ENCODE assay signal across 27 cellular contexts in genomic region chr3:139607981-139608380, GRCh38.
DNase-seq lines count a peak whose midpoint lies in the region; ATAC-seq, FAIRE-seq and TF ChIP-seq lines count a peak whose summit lies in the region.
"Had no signal": no experiment of that assay in that cellular context is flagged by ENCODE, and none has a peak within 500 bp of the region (broad histone marks: within the 10 kb centered on the region; RNA-seq: fewer than 3 reads in every experiment).

No MANE protein-coding gene starts in this region.

- no peak overlapping the region for H2BK120ac ChIP-seq in H9 (ENCODE audit: low read depth, low read length, poor library complexity, severe bottlenecking)

- ATAC-seq in GM23338 (peak; percentile 78), WTC11 (peak; percentile 83), GM19023 (IDR thresholded peaks at IDR 0.05; ENCODE audit: unreplicated experiment) (no peak)
- ATAC-seq: GM12878 had no signal

- no peaks in the 10 kb centered on the region for H3K27me3 Mint-ChIP-seq in GM23338 (ENCODE audit: insufficient read depth, low read depth, poor library complexity)
- no peaks in the 10 kb centered on the region for H3K27me3 Mint-ChIP-seq in H9 (ENCODE audit: low read depth)
- no peaks in the 10 kb centered on the region for H3K27me3 Mint-ChIP-seq in WTC11 (ENCODE audit: low read depth)
- no peaks in the 10 kb centered on the region for H3K27me3 Mint-ChIP-seq in endodermal cell (ENCODE audit: insufficient read depth)
- H3K27me3 Mint-ChIP-seq: CD4-positive, alpha-beta memory T cell; CD8-positive, alpha-beta memory T cell had no signal

- no peak overlapping the region for H2BK12ac ChIP-seq in H9 (ENCODE audit: insufficient read length, low read depth, low read length)

- no peaks in the 10 kb centered on the region for H3K36me3 Mint-ChIP-seq in GM23338 (ENCODE audit: low read depth)
- no peaks in the 10 kb centered on the region for H3K36me3 Mint-ChIP-seq in H9 (ENCODE audit: insufficient read depth in 1 of 3, low read depth in 3 of 3)
- H3K36me3 Mint-ChIP-seq in WTC11 = no peaks in the 10 kb centered on the region
- no peaks in the 10 kb centered on the region for H3K36me3 Mint-ChIP-seq in endodermal cell (ENCODE audit: low read depth)
- H3K36me3 Mint-ChIP-seq: CD14-positive monocyte; CD4-positive, alpha-beta memory T cell; CD4-positive, CD25-positive, alpha-beta regulatory T cell; CD8-positive, alpha-beta memory T cell had no signal

- H3K27ac ChIP-seq in GM23338 (ENCODE audit: low read depth) = no peak overlapping the region
- H3K27ac ChIP-seq in H9 (ENCODE audit: insufficient read length, low read depth, low read length) = no peak overlapping the region
- H3K27ac ChIP-seq in endodermal cell (ENCODE audit: low read depth, low read length) = peak overlapping the region; percentile 16
- H3K27ac ChIP-seq: BLaER1 had no signal

- H3K23ac ChIP-seq in H9 (ENCODE audit: insufficient read length, low read depth, low read length) = no peak overlapping the region

- no peak for TF ChIP-seq POLR2A in GM12891 (IDR thresholded peaks at IDR 0.05; ENCODE audit: low read depth, low read length)

- FAIRE-seq in GM12891 (lab: Jason Lieb, UNC) = no peak
- FAIRE-seq: A204.1, GM12878 had no signal

- H3K79me2 ChIP-seq in GM23338 (replicated peaks; ENCODE audit: insufficient read depth) (no peaks in the 10 kb centered on the region), H9 (ENCODE audit: insufficient read depth, low read length) (no peaks in the 10 kb centered on the region)

- peaks cover 17% of the 10 kb centered on the region for H3K4me1 Mint-ChIP-seq in GM23338
- H3K4me1 Mint-ChIP-seq in H9 = peaks cover 14 to 20% of the 10 kb centered on the region in 2 experiments
- peaks cover 17% of the 10 kb centered on the region for H3K4me1 Mint-ChIP-seq in WTC11
- no peaks in the 10 kb centered on the region for H3K4me1 Mint-ChIP-seq in endodermal cell
- H3K4me1 Mint-ChIP-seq: CD4-positive, alpha-beta memory T cell; CD4-positive, CD25-positive, alpha-beta regulatory T cell; CD8-positive, alpha-beta memory T cell had no signal

- H3F3A ChIP-seq in GM23338 (replicated peaks; ENCODE audit: low read depth) = no peaks in the 10 kb centered on the region

- H3K4ac ChIP-seq in H9 (ENCODE audit: low read depth, low read length) = no peak overlapping the region

- H2AK5ac ChIP-seq in H9 (ENCODE audit: insufficient read length, low read length) = no peak overlapping the region

- CTCF ChIA-PET in WTC11 (lab: Charles Lee) = interaction anchor here (1.0 kb wide), 1 partner anchor 22 kb away, joined by 3 read pairs; no protein-coding TSS in a partner anchor

- no peaks in the 10 kb centered on the region for H3K9me2 ChIP-seq in GM23338 (ENCODE audit: insufficient read depth)

- H3K9me3 ChIP-seq in H9 (ENCODE audit: control insufficient read depth, low read depth, low read length) (no peaks in the 10 kb centered on the region), endodermal cell (ENCODE audit: control insufficient read depth, low read length) (no peaks in the 10 kb centered on the region)
- H3K9me3 ChIP-seq: BE2C, BLaER1 had no signal

- H3K14ac ChIP-seq in H9 (ENCODE audit: insufficient read depth, low read length) = no peak overlapping the region

- no peak overlapping the region for H4K8ac ChIP-seq in H9 (replicated peaks; ENCODE audit: insufficient read length, low read depth, low read length)

- H3K56ac ChIP-seq in H9 (ENCODE audit: insufficient read length, low read depth, low read length) = no peak overlapping the region

- H3T11ph ChIP-seq in H9 (ENCODE audit: low read length) = no peak overlapping the region

- H3K36me3 ChIP-seq in GM23338 (ENCODE audit: insufficient read depth) = no peaks in the 10 kb centered on the region
- no peaks in the 10 kb centered on the region for H3K36me3 ChIP-seq in endodermal cell (ENCODE audit: control insufficient read depth, insufficient read depth, low read length)
- H3K36me3 ChIP-seq: BE2C, BLaER1 had no signal

- H3K27me3 ChIP-seq in GM23338 (ENCODE audit: insufficient read depth) (no peaks in the 10 kb centered on the region), H9 (ENCODE audit: insufficient read depth, low read length) (no peaks in the 10 kb centered on the region; the same call in 1 of the 2 replicates), endodermal cell (ENCODE audit: control insufficient read depth, insufficient read depth, low read length, poor library complexity, severe bottlenecking) (no peaks in the 10 kb centered on the region)
- H3K27me3 ChIP-seq: BE2C, BLaER1 had no signal

- no peak overlapping the region for H3K4me3 ChIP-seq in GM23338
- no peak overlapping the region for H3K4me3 ChIP-seq in endodermal cell (ENCODE audit: low read length)
- H3K4me3 ChIP-seq: BLaER1, GM12878 had no signal

- H2AFZ ChIP-seq in GM23338 (no peak overlapping the region), H9 (ENCODE audit: low read length) (no peak overlapping the region)

- DNase-seq in GM23338 (ENCODE audit: low spot score) = peak; percentile 29
- peak; percentile 37 for DNase-seq in H9
- no peak for DNase-seq in WTC11 (ENCODE audit: low spot score)
- no peak for DNase-seq in endodermal cell
- DNase-seq in activated naive CD4-positive, alpha-beta T cell treated with anti-CD3 and anti-CD28 coated beads, Interleukin-2, amount 50 U/mL, for 16 hours = no peak
- no peak for DNase-seq in GM12891 (ENCODE audit: insufficient read length, low spot score)
- no peak for DNase-seq in HT-29 (ENCODE audit: low spot score)
- DNase-seq: 8988T; ACHN; BE2C; C1 segment of cervical spinal cord; CD4-positive, alpha-beta memory T cell; CD4-positive, CD25-positive, alpha-beta regulatory T cell; CD8-positive, alpha-beta memory T cell; COR-L47; DMS 273 treated with DMSO at 0.1 percent for 48 hours; DMS153; DMS53; DMS79; DND-41; EL; GDM1 had no signal

- H2BK15ac ChIP-seq in H9 (ENCODE audit: low read depth, low read length) = no peak overlapping the region

- no peak overlapping the region for H2BK5ac ChIP-seq in H9 (ENCODE audit: insufficient read length, low read length)

- no peaks in the 10 kb centered on the region for H3K79me1 ChIP-seq in H9 (ENCODE audit: insufficient read depth, low read depth, low read length, poor library complexity, severe bottlenecking)

- WGBS in H9 (ENCODE audit: extremely low coverage, insufficient read length, low lambda C conversion rate) = no CpG with 5 or more reads among the region's 3 CpGs
- 76 to 86% methylated on average over 1 to 3 of the region's 3 CpGs for WGBS in endodermal cell (ENCODE audit: insufficient coverage in 1 of 2, insufficient read length in 1 of 2), 2 experiments

- no peak overlapping the region; the same call in 1 of the 2 replicates for H3K27ac Mint-ChIP-seq in GM23338
- H3K27ac Mint-ChIP-seq in H9 = peak overlapping the region in 1 of 3 experiments; percentile 29; a peak in 1 of 7 replicates
- no peak overlapping the region for H3K27ac Mint-ChIP-seq in WTC11
- no peak overlapping the region for H3K27ac Mint-ChIP-seq in endodermal cell
- H3K27ac Mint-ChIP-seq: CD4-positive, alpha-beta memory T cell; CD4-positive, CD25-positive, alpha-beta regulatory T cell; CD8-positive, alpha-beta memory T cell had no signal

- H4K20me1 ChIP-seq in GM23338 (replicated peaks; ENCODE audit: insufficient read depth) = no peaks in the 10 kb centered on the region
- H4K20me1 ChIP-seq in H9 (ENCODE audit: control insufficient read depth, insufficient read depth, insufficient read length) = no peaks in the 10 kb centered on the region
- H4K20me1 ChIP-seq: BLaER1 had no signal

- H3K4me1 ChIP-seq in GM23338 (ENCODE audit: insufficient read depth) (0 out of 2 replicates have a peak, but pooled peaks cover 8% of the 10 kb centered on the region), H9 (ENCODE audit: insufficient read depth, low read length) (no peaks in the 10 kb centered on the region; the same call in 1 of the 2 replicates), endodermal cell (ENCODE audit: control insufficient read depth, insufficient read depth, low read length) (no peaks in the 10 kb centered on the region)
- H3K4me1 ChIP-seq: BE2C, BLaER1 had no signal

- no peak overlapping the region for H3K4me3 Mint-ChIP-seq in GM23338
- H3K4me3 Mint-ChIP-seq in H9 = no peak overlapping the region
- no peak overlapping the region for H3K4me3 Mint-ChIP-seq in WTC11
- H3K4me3 Mint-ChIP-seq in endodermal cell = no peak overlapping the region
- H3K4me3 Mint-ChIP-seq: CD14-positive monocyte; CD4-positive, alpha-beta memory T cell; CD4-positive, CD25-positive, alpha-beta regulatory T cell; CD8-positive, alpha-beta memory T cell had no signal

- POLR2A ChIA-PET in WTC11 (lab: Charles Lee) = no interaction called here

- H3K9ac ChIP-seq in H9 (ENCODE audit: extremely low read depth, insufficient read length, low read length) (no peak overlapping the region), endodermal cell (ENCODE audit: extremely low read depth, low read length, poor library complexity, severe bottlenecking) (no peak overlapping the region)
- H3K9ac ChIP-seq: BLaER1 had no signal

- H2BK20ac ChIP-seq in H9 (ENCODE audit: low read depth, low read length, poor library complexity, severe bottlenecking) = no peak overlapping the region

- H3K23me2 ChIP-seq in H9 (ENCODE audit: insufficient read length, low read depth, low read length, poor library complexity, severe bottlenecking) = no peaks in the 10 kb centered on the region

- no peak overlapping the region for H4K5ac ChIP-seq in H9 (ENCODE audit: insufficient read length, low read depth, low read length)

- H3K4me2 ChIP-seq in GM23338 = no peak overlapping the region
- no peak overlapping the region for H3K4me2 ChIP-seq in H9 (ENCODE audit: insufficient read depth, insufficient read length, low read length)
- H3K4me2 ChIP-seq: BLaER1 had no signal

- TF ChIP-seq CTCF in GM23338 (conservative IDR thresholded peaks at IDR 0.05; ENCODE audit: low read depth in 2 of 2) = no peak
- TF ChIP-seq CTCF in H9 (conservative IDR thresholded peaks at IDR 0.05) = no peak
- no peak for TF ChIP-seq CTCF in WTC11 (IDR thresholded peaks at IDR 0.05)
- no peak for TF ChIP-seq CTCF in endodermal cell (conservative IDR thresholded peaks at IDR 0.05)

- no peak overlapping the region for H4K91ac ChIP-seq in H9 (ENCODE audit: insufficient read length, low read depth, low read length)

- H3K9me3 Mint-ChIP-seq in GM23338 (no peaks in the 10 kb centered on the region; the same call in 2 of the 3 replicates), H9 (no peaks in the 10 kb centered on the region), WTC11 (no peaks in the 10 kb centered on the region), endodermal cell (no peaks in the 10 kb centered on the region)
- H3K9me3 Mint-ChIP-seq: CD14-positive monocyte had no signal

- no peak overlapping the region for H3K18ac ChIP-seq in H9 (ENCODE audit: insufficient read length, low read depth, low read length)

TF ChIP-seq in WTC11, 78 proteins besides CTCF, POLR2A, EP300 and RAD21 (continues in another document):
- no peak for TF ChIP-seq SMAD4 (CRISPR knock-in tag; IDR thresholded peaks at IDR 0.05)

TF ChIP-seq in GM12891, 5 proteins besides CTCF, POLR2A, EP300 and RAD21:
- TF ChIP-seq PAX5 (IDR thresholded peaks at IDR 0.05; ENCODE audit: insufficient read depth, low read length, severe bottlenecking) (no peak), POLR2AphosphoS5 (IDR thresholded peaks at IDR 0.05; ENCODE audit: low read depth, low read length) (no peak), TAF1 (IDR thresholded peaks at IDR 0.05; ENCODE audit: low read depth, low read length) (no peak), POU2F2 (IDR thresholded peaks at IDR 0.05; ENCODE audit: low read depth, low read length) (no peak), SPI1 (IDR thresholded peaks at IDR 0.05; ENCODE audit: low read depth, low read length) (no peak)
TF ChIP-seq in GM12891: peak in this region for 0.

Comparison
In these comparisons a context has a peak if more than half of its experiments do, and no peak if none do; other contexts are left out.
1. DNase-seq: peak in GM23338 (single experiment) and H9 (single experiment); none in WTC11 (single experiment), endodermal cell (single experiment), activated naive CD4-positive, alpha-beta T cell treated with anti-CD3 and anti-CD28 coated beads, Interleukin-2, amount 50 U/mL, for 16 hours (single experiment), GM12891 (single experiment) and HT-29 (single experiment).